Comparison of ENCODE assay signal across 12 cellular contexts in the genomic region with DNA sequence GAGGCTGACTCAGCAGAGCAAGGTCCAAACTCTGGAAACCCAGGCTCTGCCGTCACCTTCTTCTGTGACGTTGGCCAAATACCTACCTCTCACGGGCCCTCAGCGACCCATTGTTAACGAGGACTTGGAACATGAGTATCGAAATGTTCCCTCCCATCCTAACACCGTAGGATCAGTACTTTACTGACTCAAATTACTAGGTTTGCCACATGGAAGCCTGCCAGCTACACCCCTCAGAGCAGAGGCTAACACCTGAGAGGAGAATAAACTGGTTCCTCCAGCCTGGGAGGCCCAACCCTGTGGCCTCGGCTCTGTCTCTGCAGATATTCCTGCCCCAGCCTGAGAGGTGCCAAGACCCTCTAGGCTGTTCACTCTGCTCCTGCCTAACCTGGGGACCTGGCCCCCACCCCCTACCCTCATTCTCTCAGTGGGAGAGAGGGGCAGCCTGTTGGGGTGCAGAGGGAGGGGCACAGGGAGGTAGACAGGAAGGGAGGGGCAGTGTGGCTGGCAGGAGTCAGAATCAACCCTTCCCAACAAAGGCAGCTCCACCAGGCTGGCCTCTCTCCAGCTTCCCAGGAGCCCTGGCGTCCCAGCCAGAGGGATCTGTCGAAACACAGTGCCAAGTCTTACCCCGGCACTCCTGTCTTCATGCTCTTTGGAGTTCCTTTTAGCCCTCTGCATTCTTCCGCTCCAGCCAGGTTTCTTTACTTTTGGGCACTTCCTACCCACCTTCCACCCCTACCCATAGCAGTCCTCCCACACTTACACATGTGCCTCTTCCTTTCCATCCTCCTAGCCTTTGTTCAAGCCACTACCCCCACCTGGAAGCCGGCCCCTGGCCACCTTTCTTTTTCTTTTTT. TPM values are rescaled to one million over a fixed set of nuclear protein-coding genes. Genes with fewer than 3 reads are reported as not detected.
DNase-seq lines count a peak whose midpoint lies in the region; ATAC-seq and TF ChIP-seq lines count a peak whose summit lies in the region.
"Had no signal": no experiment of that assay in that cellular context is flagged by ENCODE, and none has a peak within 500 bp of the region (broad histone marks: within the 10 kb centered on the region; RNA-seq: fewer than 3 reads in every experiment).

No MANE protein-coding gene starts in this region.

- BruUV-seq in PC-9 (replicated peaks; lab: Mats Ljungman, UMichigan), result no TSS peak

- no peaks in the 10 kb centered on the region for H3K36me3 ChIP-seq in PC-9 (ENCODE audit: low read depth)
- no peaks in the 10 kb centered on the region for H3K36me3 ChIP-seq in suprapubic skin

- DNase-seq in NCI-H1417 (lab: John Stamatoyannopoulos, UW) (peak in 2 of 3 experiments; percentile 2 to 38), NCI-H1417 treated with DMSO at 0.1 percent for 48 hours (lab: John Stamatoyannopoulos, UW) (no peak), PC-9 (peak; percentile 95 to 96), left kidney (ENCODE audit: low read depth, low spot score) (peak; percentile 55), suprapubic skin (ENCODE audit: low spot score in 2 of 2) (no peak), DMS114 treated with DMSO at 0.1 percent for 48 hours (lab: John Stamatoyannopoulos, UW; ENCODE audit: unreplicated experiment) (no peak), amniotic stem cell (lab: John Stamatoyannopoulos, UW) (no peak)
- DNase-seq: aorta, Karpas-422, occipital lobe, trophoblast cell had no signal

- POLR2A ChIA-PET in PC-9 (lab: Charles Lee; ENCODE audit: unreplicated experiment), result interaction anchor here (0.6 to 1.0 kb wide), 8 partner anchors 11 to 690 kb away, joined by 3 to 14 read pairs (median 5); no protein-coding TSS in a partner anchor

- CTCF ChIA-PET in PC-9 (lab: Charles Lee), result interaction anchor here (0.7 to 1.7 kb wide), 3 partner anchors 29 to 81 kb away, joined by 4 to 22 read pairs (median 5); no protein-coding TSS in a partner anchor

- TF ChIP-seq EP300 in suprapubic skin (IDR thresholded peaks at IDR 0.05), result no peak

- H3K27me3 ChIP-seq in PC-9 (ENCODE audit: insufficient read depth, low read depth), result no peaks in the 10 kb centered on the region
- H3K27me3 ChIP-seq in suprapubic skin, result peaks cover 5% of the 10 kb centered on the region

- H3K4me1 ChIP-seq in PC-9 (replicated peaks; ENCODE audit: insufficient read depth) (peaks cover 53% of the 10 kb centered on the region), suprapubic skin (peaks cover 73% of the 10 kb centered on the region)

- H3K9me3 ChIP-seq in PC-9 (ENCODE audit: insufficient read depth, low read depth), result no peaks in the 10 kb centered on the region
- no peaks in the 10 kb centered on the region for H3K9me3 ChIP-seq in suprapubic skin

- ATAC-seq in GM21367 (IDR thresholded peaks at IDR 0.05; ENCODE audit: unreplicated experiment), result no peak

- TF ChIP-seq CTCF in PC-9 (conservative IDR thresholded peaks at IDR 0.05) (no peak), suprapubic skin (IDR thresholded peaks at IDR 0.05) (no peak)

- H3K79me2 ChIP-seq in PC-9 (ENCODE audit: low read depth), result no peaks in the 10 kb centered on the region

- no peaks in the 10 kb centered on the region for H3K9me2 ChIP-seq in PC-9 (ENCODE audit: insufficient read depth)

- peak overlapping the region; percentile 89 for H3K4me2 ChIP-seq in PC-9

- H3F3A ChIP-seq in PC-9 (ENCODE audit: insufficient read depth, low read depth), result peaks cover 43% of the 10 kb centered on the region

- H2AFZ ChIP-seq in PC-9, result peak overlapping the region; percentile 78

- H3K27ac ChIP-seq in PC-9 (peak overlapping the region; percentile 90), suprapubic skin (peak overlapping the region; percentile 62)

- H4K20me1 ChIP-seq in PC-9 (ENCODE audit: insufficient read depth), result no peaks in the 10 kb centered on the region

- intact Hi-C loops in PC-9 (cut with micrococcal nuclease; ENCODE audit: unreplicated experiment), result loop anchor here (1.0 kb wide), 5 partner anchors 29 to 95 kb away; no protein-coding TSS in a partner anchor

- TF ChIP-seq POLR2A in suprapubic skin (IDR thresholded peaks at IDR 0.05), result no peak

- H3K4me3 ChIP-seq in PC-9 (peak overlapping the region; percentile 50), suprapubic skin (peak overlapping the region; percentile 15)

- 41% methylated on average over 12 of the region's 13 CpGs for WGBS in suprapubic skin

RNA-seq across cellular contexts. Expression of gene PITPNM3, which starts 4.2 kb away (rescaled TPM):
- total RNA-seq in PC-9 (2021) (16.9 and 17.3 TPM in 2 replicates), suprapubic skin (10 to 100 TPM; 16.4 to 31.1 (median 19.2) TPM)

Comparison
In these comparisons a context has a peak if more than half of its experiments do, and no peak if none do; other contexts are left out.
1. DNase-seq: peak in NCI-H1417 (2 of 3), PC-9 (2 of 2) and left kidney (single experiment); none in NCI-H1417 treated with DMSO at 0.1 percent for 48 hours (single experiment), suprapubic skin (0 of 2), DMS114 treated with DMSO at 0.1 percent for 48 hours (single experiment) and amniotic stem cell (single experiment).